In genomic region chr11:20530942-20531703, GRCh38 we compare ENCODE assay signal across 21 cellular contexts.
A peak's percentile ranks its signal among the peaks of the same experiment; 100 is the strongest.
DNase-seq lines count a peak whose midpoint lies in the region; ATAC-seq, FAIRE-seq and TF ChIP-seq lines count a peak whose summit lies in the region.
"Had no signal": no experiment of that assay in that cellular context is flagged by ENCODE, and none has a peak within 500 bp of the region (broad histone marks: within the 10 kb centered on the region; RNA-seq: fewer than 3 reads in every experiment).

No MANE protein-coding gene starts in this region.

- no peaks in the 10 kb centered on the region for H3K9me3 ChIP-seq in lower lobe of right lung
- no peaks in the 10 kb centered on the region for H3K9me3 ChIP-seq in kidney (ENCODE audit: control insufficient read depth in 1 of 2, low read length in 2 of 2)
- no peaks in the 10 kb centered on the region for H3K9me3 ChIP-seq in colonic mucosa
- H3K9me3 ChIP-seq: neutrophil had no signal

- H3K36me3 ChIP-seq in lower lobe of right lung (no peaks in the 10 kb centered on the region), kidney (ENCODE audit: control insufficient read depth in 1 of 2, insufficient read depth in 2 of 2, low read length in 2 of 2) (no peaks in the 10 kb centered on the region), colonic mucosa (no peaks in the 10 kb centered on the region)
- H3K36me3 ChIP-seq: neutrophil had no signal

- intact Hi-C loops in lower lobe of right lung (cut with DNase I), result no loop called here
- intact Hi-C loops in kidney (cut with DNase I), result no loop called here
- intact Hi-C loops in colonic mucosa (cut with DNase I), result no loop called here

- no peak overlapping the region for H3K9ac ChIP-seq in kidney (ENCODE audit: low read length in 2 of 2)
- no peak overlapping the region for H3K9ac ChIP-seq in colonic mucosa (ENCODE audit: low read depth in 2 of 2, low read length in 2 of 2)
- H3K9ac ChIP-seq: KMS-11 had no signal

- H3K27me3 ChIP-seq in lower lobe of right lung (ENCODE audit: low read depth) (peaks cover 5% of the 10 kb centered on the region), colonic mucosa (no peaks in the 10 kb centered on the region)
- H3K27me3 ChIP-seq: neutrophil had no signal

- no peak overlapping the region for H3K4me3 ChIP-seq in lower lobe of right lung
- H3K4me3 ChIP-seq in kidney (ENCODE audit: low read length in 2 of 2), result no peak overlapping the region
- no peak overlapping the region for H3K4me3 ChIP-seq in colonic mucosa

- peak; percentile 44 for DNase-seq in NCI-H748 (lab: John Stamatoyannopoulos, UW; ENCODE audit: unreplicated experiment)
- no peak for DNase-seq in NCI-H748 treated with DMSO at 0.1 percent for 48 hours (lab: John Stamatoyannopoulos, UW)
- DNase-seq in lower lobe of right lung, result no peak
- no peak for DNase-seq in kidney
- DNase-seq in colonic mucosa, result no peak
- DNase-seq in NCI-H82 treated with DMSO at 0.1 percent for 48 hours (lab: John Stamatoyannopoulos, UW; ENCODE audit: unreplicated experiment), result no peak
- DNase-seq: caudate nucleus; CD8-positive, alpha-beta T cell; effector memory CD8-positive, alpha-beta T cell; foreskin fibroblast; mammary epithelial cell; NCI-H187; stimulated activated CD4-positive, alpha-beta T cell treated with anti-CD3 and anti-CD28 coated beads, Interleukin-4, amount 100 ng/mL, for 24 hours; T-helper 17 cell had no signal

- FAIRE-seq in kidney (lab: Jason Lieb, UNC), result no peak
- FAIRE-seq: A204.1 had no signal

- H3K27ac ChIP-seq in lower lobe of right lung (no peak overlapping the region), kidney (ENCODE audit: low read depth in 2 of 2, low read length in 2 of 2) (no peak overlapping the region), colonic mucosa (no peak overlapping the region)
- H3K27ac ChIP-seq: KMS-11, neutrophil had no signal

- H3K4me1 ChIP-seq in lower lobe of right lung (no peaks in the 10 kb centered on the region), kidney (ENCODE audit: control insufficient read depth in 1 of 2, insufficient read depth in 1 of 2, low read depth in 1 of 2, low read length in 2 of 2) (no peaks in the 10 kb centered on the region), colonic mucosa (no peaks in the 10 kb centered on the region)

- ATAC-seq in GM21786 (IDR thresholded peaks at IDR 0.05; ENCODE audit: unreplicated experiment), result peak; percentile 76
- peak; percentile 77 for ATAC-seq in HG03521 (IDR thresholded peaks at IDR 0.05; ENCODE audit: unreplicated experiment)
- no peak for ATAC-seq in lower lobe of right lung
- ATAC-seq: activated naive CD4-positive, alpha-beta T cell treated with anti-CD3 and anti-CD28 coated beads, Interleukin-2, amount 50 U/mL, for 72 hours; CD8-positive, alpha-beta T cell; effector memory CD8-positive, alpha-beta T cell; sciatic nerve; T-helper 17 cell had no signal

- TF ChIP-seq CTCF in lower lobe of right lung (IDR thresholded peaks at IDR 0.05) (no peak), kidney (IDR thresholded peaks at IDR 0.05; ENCODE audit: borderline replicate concordance, extremely low read depth, insufficient read depth) (no peak), colonic mucosa (IDR thresholded peaks at IDR 0.05) (no peak)

Comparison
In these comparisons a context has a peak if more than half of its experiments do, and no peak if none do; other contexts are left out.
1. ATAC-seq: peak in GM21786 (single experiment) and HG03521 (single experiment); none in lower lobe of right lung (0 of 2).